8 cellular contexts compared by ENCODE assay signal in genomic region chr6:92777146-92777740, GRCh38.
A peak's percentile ranks its signal among the peaks of the same experiment; 100 is the strongest.
DNase-seq lines count a peak whose midpoint lies in the region; ATAC-seq and TF ChIP-seq lines count a peak whose summit lies in the region.

No MANE protein-coding gene starts in this region.

- ATAC-seq in GM19328 (IDR thresholded peaks at IDR 0.05; ENCODE audit: unreplicated experiment) (peak; percentile 58), RWPE2 (ENCODE audit: low read depth) (peak; percentile 68; the same call in 2 of the 3 replicates), HG02840 (IDR thresholded peaks at IDR 0.05; ENCODE audit: low FRiP score, unreplicated experiment) (no peak)
- ATAC-seq in naive thymus-derived CD8-positive, alpha-beta T cell, result no peak
- ATAC-seq in activated naive CD4-positive, alpha-beta T cell treated with anti-CD3 and anti-CD28 coated beads, Interleukin-2, amount 50 U/mL, for 72 hours, result no peak

- H3K79me2 ChIP-seq in hepatocyte, result no peaks in the 10 kb centered on the region

- DNase-seq in Kasumi-1 (lab: John Stamatoyannopoulos, UW) (peak; percentile 63 to 86), RWPE2 (ENCODE audit: low spot score) (no peak), hepatocyte (ENCODE audit: low spot score) (peak; percentile 61)
- no peak for DNase-seq in naive thymus-derived CD8-positive, alpha-beta T cell
- no peak for DNase-seq in activated naive CD4-positive, alpha-beta T cell treated with anti-CD3 and anti-CD28 coated beads, Interleukin-2, amount 50 U/mL, for 72 hours (ENCODE audit: low spot score in 2 of 2)
- no peak for DNase-seq in stimulated activated CD4-positive, alpha-beta T cell treated with anti-CD3 and anti-CD28 coated beads, Interleukin-12 subunit alpha, Interleukin-12 subunit beta, amount 100 ng/mL, for 4 hours

- H2AFZ ChIP-seq in hepatocyte, result no peak overlapping the region

- POLR2A ChIA-PET in naive thymus-derived CD8-positive, alpha-beta T cell (lab: Charles Lee), result no interaction called here

- H3K4me1 Mint-ChIP-seq in naive thymus-derived CD8-positive, alpha-beta T cell, result no peaks in the 10 kb centered on the region

- H3K36me3 Mint-ChIP-seq in naive thymus-derived CD8-positive, alpha-beta T cell, result no peaks in the 10 kb centered on the region
- no peaks in the 10 kb centered on the region for H3K36me3 Mint-ChIP-seq in activated naive CD4-positive, alpha-beta T cell treated with anti-CD3 and anti-CD28 coated beads, Interleukin-2, amount 50 U/mL, for 72 hours

- H3K9me2 ChIP-seq in hepatocyte (replicated peaks; ENCODE audit: insufficient read depth), result no peaks in the 10 kb centered on the region

- no peak overlapping the region for H3K4me2 ChIP-seq in hepatocyte

- H3K4me3 ChIP-seq in RWPE2 (ENCODE audit: severe bottlenecking), result no peak overlapping the region
- H3K4me3 ChIP-seq in hepatocyte, result no peak overlapping the region

- H3K36me3 ChIP-seq in RWPE2 (ENCODE audit: low read depth), result no peaks in the 10 kb centered on the region
- no peaks in the 10 kb centered on the region for H3K36me3 ChIP-seq in hepatocyte (replicated peaks; ENCODE audit: insufficient read depth, low read depth)

- H3K4me3 Mint-ChIP-seq in naive thymus-derived CD8-positive, alpha-beta T cell, result no peak overlapping the region

- H3K27me3 ChIP-seq in RWPE2 (ENCODE audit: insufficient read depth, poor library complexity, severe bottlenecking) (no peaks in the 10 kb centered on the region), hepatocyte (no peaks in the 10 kb centered on the region)

- H3K27ac ChIP-seq in RWPE2 (ENCODE audit: poor library complexity, severe bottlenecking), result peak overlapping the region; percentile 58
- H3K27ac ChIP-seq in hepatocyte, result no peak overlapping the region

- TF ChIP-seq CTCF in RWPE2 (IDR thresholded peaks at IDR 0.05; ENCODE audit: poor library complexity, severe bottlenecking) (peak; percentile 84), hepatocyte (IDR thresholded peaks at IDR 0.05; ENCODE audit: poor library complexity) (peak; percentile 87)

- H3K27ac Mint-ChIP-seq in naive thymus-derived CD8-positive, alpha-beta T cell, result no peak overlapping the region
- no peak overlapping the region for H3K27ac Mint-ChIP-seq in activated naive CD4-positive, alpha-beta T cell treated with anti-CD3 and anti-CD28 coated beads, Interleukin-2, amount 50 U/mL, for 72 hours

- no peaks in the 10 kb centered on the region for H4K20me1 ChIP-seq in hepatocyte (ENCODE audit: insufficient read depth, poor library complexity, severe bottlenecking)

- H3K4me1 ChIP-seq in RWPE2 (ENCODE audit: insufficient read depth, poor library complexity, severe bottlenecking) (peaks cover 29% of the 10 kb centered on the region), hepatocyte (ENCODE audit: insufficient read depth) (no peaks in the 10 kb centered on the region)

- 36% methylated on average over 1 of the region's 1 CpG for WGBS in hepatocyte (ENCODE audit: low lambda C conversion rate, missing lambda C conversion rate)

- H3K27me3 Mint-ChIP-seq in naive thymus-derived CD8-positive, alpha-beta T cell, result no peaks in the 10 kb centered on the region

- H3K9me3 ChIP-seq in RWPE2 (ENCODE audit: severe bottlenecking) (no peaks in the 10 kb centered on the region), hepatocyte (ENCODE audit: low read depth) (no peaks in the 10 kb centered on the region)

- peaks cover 0 to 4% (median 2%) of the 10 kb centered on the region in 9 donors for H3K9me3 Mint-ChIP-seq in naive thymus-derived CD8-positive, alpha-beta T cell
- H3K9me3 Mint-ChIP-seq in activated naive CD4-positive, alpha-beta T cell treated with anti-CD3 and anti-CD28 coated beads, Interleukin-2, amount 50 U/mL, for 72 hours, result peaks cover 0 to 4% of the 10 kb centered on the region in 2 donors

Comparison
In these comparisons a context has a peak if more than half of its experiments do, and no peak if none do; other contexts are left out.
1. ATAC-seq: peak in GM19328 (single experiment) and RWPE2 (single experiment); none in HG02840 (single experiment), naive thymus-derived CD8-positive, alpha-beta T cell (0 of 2) and activated naive CD4-positive, alpha-beta T cell treated with anti-CD3 and anti-CD28 coated beads, Interleukin-2, amount 50 U/mL, for 72 hours (0 of 2).
2. DNase-seq: peak in Kasumi-1 (2 of 2) and hepatocyte (single experiment); none in RWPE2 (single experiment), naive thymus-derived CD8-positive, alpha-beta T cell (0 of 10), activated naive CD4-positive, alpha-beta T cell treated with anti-CD3 and anti-CD28 coated beads, Interleukin-2, amount 50 U/mL, for 72 hours (0 of 2) and stimulated activated CD4-positive, alpha-beta T cell treated with anti-CD3 and anti-CD28 coated beads, Interleukin-12 subunit alpha, Interleukin-12 subunit beta, amount 100 ng/mL, for 4 hours (single experiment).